ENCODE assay signal across 14 cellular contexts in the genomic region with DNA sequence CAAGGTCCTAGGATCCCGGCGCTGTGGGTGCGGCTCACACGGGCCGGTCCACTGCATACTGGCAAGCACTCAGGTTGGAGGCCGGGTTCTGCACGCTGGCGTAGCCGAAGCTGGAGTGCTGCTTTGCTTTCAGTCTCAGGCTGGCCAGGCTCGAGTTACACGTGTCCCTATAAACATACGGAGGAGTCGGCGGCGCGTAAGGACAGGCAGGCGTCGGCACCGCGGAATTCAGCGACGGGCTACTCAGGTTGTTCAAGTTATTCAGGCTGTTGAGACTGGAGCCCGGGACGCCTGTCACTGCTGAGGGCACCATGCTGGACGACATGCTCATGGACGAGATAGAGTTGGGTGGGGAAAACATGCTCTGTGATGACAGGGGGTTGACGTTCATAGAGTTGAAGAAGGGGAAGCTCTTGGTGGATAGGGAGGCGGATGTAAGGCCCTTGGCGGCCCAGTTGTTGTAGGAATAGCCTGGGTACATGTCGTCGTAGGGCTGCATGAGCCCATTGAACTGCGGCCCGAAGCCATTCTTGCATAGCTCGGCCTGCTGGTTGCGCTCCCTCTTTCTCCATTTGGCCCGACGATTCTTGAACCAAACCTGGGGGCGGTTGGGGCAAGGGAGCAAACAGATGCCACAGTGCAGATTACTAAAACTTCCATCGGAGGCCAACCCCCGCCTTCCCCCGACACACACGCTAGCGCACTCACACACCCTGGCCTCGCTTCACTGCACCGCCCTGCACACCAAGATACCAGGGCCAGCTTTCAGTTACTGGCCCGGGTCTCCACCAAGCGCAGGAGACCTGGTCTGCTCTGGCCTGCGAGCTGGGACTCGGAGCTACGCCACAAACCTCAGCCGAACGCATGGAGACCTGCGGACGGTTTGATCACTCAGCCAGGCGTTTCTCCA. TPM values are rescaled to one million over a fixed set of nuclear protein-coding genes. Genes with fewer than 3 reads are reported as not detected.
DNase-seq lines count a peak whose midpoint lies in the region; ATAC-seq and TF ChIP-seq lines count a peak whose summit lies in the region.
"Had no signal": no experiment of that assay in that cellular context is flagged by ENCODE, and none has a peak within 500 bp of the region (broad histone marks: within the 10 kb centered on the region; RNA-seq: fewer than 3 reads in every experiment).

No MANE protein-coding gene starts in this region.

- H3K9me3 Mint-ChIP-seq in stimulated activated naive B cell treated with anti-CD40 and anti-IgM and Interleukin-4, amounts not matched to agents 10 μg/mL and 1 μg/mL and 100 μg/mL, for 72 hours, result peaks cover 4 to 6% of the 10 kb centered on the region in 2 donors
- H3K9me3 Mint-ChIP-seq in stimulated activated memory B cell treated with anti-CD40 and anti-IgM and Interleukin-4, amounts not matched to agents 10 μg/mL and 1 μg/mL and 100 μg/mL, for 72 hours, result no peaks in the 10 kb centered on the region
- H3K9me3 Mint-ChIP-seq: dendritic cell treated with granulocyte-macrophage colony-stimulating factor and Interleukin-4, amounts not matched to agents 40 ng/mL and 50 ng/mL, for 4 days; stimulated activated effector memory CD8-positive, alpha-beta T cell treated with anti-CD3 and anti-CD28 coated beads, Interleukin-12 subunit alpha, Interleukin-12 subunit beta, amount 100 ng/mL, for 72 hours had no signal

- H3K4me3 ChIP-seq in upper lobe of right lung, result no peak overlapping the region

- peaks cover 21 to 60% of the 10 kb centered on the region in 2 donors for H3K4me1 Mint-ChIP-seq in stimulated activated naive B cell treated with anti-CD40 and anti-IgM and Interleukin-4, amounts not matched to agents 10 μg/mL and 1 μg/mL and 100 μg/mL, for 72 hours
- H3K4me1 Mint-ChIP-seq in stimulated activated memory B cell treated with anti-CD40 and anti-IgM and Interleukin-4, amounts not matched to agents 10 μg/mL and 1 μg/mL and 100 μg/mL, for 72 hours, result peaks cover 6% of the 10 kb centered on the region

- no peak for ATAC-seq in stimulated activated naive B cell treated with anti-CD40 and anti-IgM and Interleukin-4, amounts not matched to agents 10 μg/mL and 1 μg/mL and 100 μg/mL, for 72 hours (replicated peaks)
- ATAC-seq in upper lobe of right lung (no peak), GM18873 (IDR thresholded peaks at IDR 0.05; ENCODE audit: low FRiP score, unreplicated experiment) (no peak)
- ATAC-seq in stimulated activated memory B cell treated with anti-CD40 and anti-IgM and Interleukin-4, amounts not matched to agents 10 μg/mL and 1 μg/mL and 100 μg/mL, for 72 hours, result no peak
- ATAC-seq: stimulated activated effector memory CD8-positive, alpha-beta T cell treated with anti-CD3 and anti-CD28 coated beads, Interleukin-12 subunit alpha, Interleukin-12 subunit beta, amount 100 ng/mL, for 72 hours had no signal

- intact Hi-C loops in upper lobe of right lung (cut with DNase I), result no loop called here

- H3K36me3 ChIP-seq in upper lobe of right lung, result no peaks in the 10 kb centered on the region

- H3K27ac ChIP-seq in upper lobe of right lung, result no peak overlapping the region
- H3K27ac ChIP-seq: VCaP had no signal

- DNase-seq in activated CD8-positive, alpha-beta memory T cell treated with anti-CD3 and anti-CD28 coated beads, Interleukin-2, amount 50 U/mL, for 48 hours, result peak; percentile 51
- no peak for DNase-seq in activated CD8-positive, alpha-beta memory T cell treated with anti-CD3 and anti-CD28 coated beads, Interleukin-2, amount 50 U/mL, for 4 hours
- DNase-seq in amniotic epithelial cell (ENCODE audit: low read depth), result peak; percentile 80
- DNase-seq in left kidney (ENCODE audit: low read depth, low spot score), result peak; percentile 87
- DNase-seq in stimulated activated naive B cell treated with anti-CD40 and anti-IgM and Interleukin-4, amounts not matched to agents 10 μg/mL and 1 μg/mL and 100 μg/mL, for 72 hours, result no peak
- no peak for DNase-seq in upper lobe of right lung
- DNase-seq: activated gamma-delta T cell treated with Interleukin-2 at 50 U/mL for 16 hours, NCI-H2171 treated with DMSO at 0.1 percent for 48 hours had no signal

- peaks cover 26% of the 10 kb centered on the region for H3K4me1 ChIP-seq in upper lobe of right lung

- TF ChIP-seq CTCF in upper lobe of right lung (IDR thresholded peaks at IDR 0.05), result no peak

- H3K4me3 Mint-ChIP-seq in stimulated activated naive B cell treated with anti-CD40 and anti-IgM and Interleukin-4, amounts not matched to agents 10 μg/mL and 1 μg/mL and 100 μg/mL, for 72 hours, result peak overlapping the region; percentile 33 to 39
- no peak overlapping the region for H3K4me3 Mint-ChIP-seq in stimulated activated memory B cell treated with anti-CD40 and anti-IgM and Interleukin-4, amounts not matched to agents 10 μg/mL and 1 μg/mL and 100 μg/mL, for 72 hours
- H3K4me3 Mint-ChIP-seq: dendritic cell treated with granulocyte-macrophage colony-stimulating factor and Interleukin-4, amounts not matched to agents 40 ng/mL and 50 ng/mL, for 4 days; stimulated activated effector memory CD8-positive, alpha-beta T cell treated with anti-CD3 and anti-CD28 coated beads, Interleukin-12 subunit alpha, Interleukin-12 subunit beta, amount 100 ng/mL, for 72 hours had no signal

- H3K36me3 Mint-ChIP-seq in stimulated activated naive B cell treated with anti-CD40 and anti-IgM and Interleukin-4, amounts not matched to agents 10 μg/mL and 1 μg/mL and 100 μg/mL, for 72 hours, result peaks cover 9 to 12% of the 10 kb centered on the region in 2 donors
- no peaks in the 10 kb centered on the region for H3K36me3 Mint-ChIP-seq in stimulated activated memory B cell treated with anti-CD40 and anti-IgM and Interleukin-4, amounts not matched to agents 10 μg/mL and 1 μg/mL and 100 μg/mL, for 72 hours
- H3K36me3 Mint-ChIP-seq: stimulated activated effector memory CD8-positive, alpha-beta T cell treated with anti-CD3 and anti-CD28 coated beads, Interleukin-12 subunit alpha, Interleukin-12 subunit beta, amount 100 ng/mL, for 72 hours had no signal

- H3K9me3 ChIP-seq in upper lobe of right lung, result no peaks in the 10 kb centered on the region

- H3K27ac Mint-ChIP-seq in stimulated activated naive B cell treated with anti-CD40 and anti-IgM and Interleukin-4, amounts not matched to agents 10 μg/mL and 1 μg/mL and 100 μg/mL, for 72 hours, result peak overlapping the region; percentile 76
- H3K27ac Mint-ChIP-seq in stimulated activated memory B cell treated with anti-CD40 and anti-IgM and Interleukin-4, amounts not matched to agents 10 μg/mL and 1 μg/mL and 100 μg/mL, for 72 hours, result no peak overlapping the region
- H3K27ac Mint-ChIP-seq: dendritic cell treated with granulocyte-macrophage colony-stimulating factor and Interleukin-4, amounts not matched to agents 40 ng/mL and 50 ng/mL, for 4 days; stimulated activated effector memory CD8-positive, alpha-beta T cell treated with anti-CD3 and anti-CD28 coated beads, Interleukin-12 subunit alpha, Interleukin-12 subunit beta, amount 100 ng/mL, for 72 hours had no signal

- H3K27me3 ChIP-seq in upper lobe of right lung, result peaks cover 100% of the 10 kb centered on the region

- peaks cover 69 to 94% of the 10 kb centered on the region in 2 donors for H3K27me3 Mint-ChIP-seq in stimulated activated naive B cell treated with anti-CD40 and anti-IgM and Interleukin-4, amounts not matched to agents 10 μg/mL and 1 μg/mL and 100 μg/mL, for 72 hours
- H3K27me3 Mint-ChIP-seq in stimulated activated memory B cell treated with anti-CD40 and anti-IgM and Interleukin-4, amounts not matched to agents 10 μg/mL and 1 μg/mL and 100 μg/mL, for 72 hours, result peaks cover 96% of the 10 kb centered on the region

RNA-seq across cellular contexts. Expression of a gene that starts 4.5 kb away (rescaled TPM):
- total RNA-seq in upper lobe of right lung, result not detected
- total RNA-seq: glomerular endothelial cell had no signal

Comparison
In these comparisons a context has a peak if more than half of its experiments do, and no peak if none do; other contexts are left out.
1. DNase-seq: peak in activated CD8-positive, alpha-beta memory T cell treated with anti-CD3 and anti-CD28 coated beads, Interleukin-2, amount 50 U/mL, for 48 hours (single experiment), amniotic epithelial cell (single experiment) and left kidney (single experiment); none in activated CD8-positive, alpha-beta memory T cell treated with anti-CD3 and anti-CD28 coated beads, Interleukin-2, amount 50 U/mL, for 4 hours (single experiment), stimulated activated naive B cell treated with anti-CD40 and anti-IgM and Interleukin-4, amounts not matched to agents 10 μg/mL and 1 μg/mL and 100 μg/mL, for 72 hours (single experiment) and upper lobe of right lung (single experiment).